ENCODE assay signal across 21 cellular contexts in the genomic region with DNA sequence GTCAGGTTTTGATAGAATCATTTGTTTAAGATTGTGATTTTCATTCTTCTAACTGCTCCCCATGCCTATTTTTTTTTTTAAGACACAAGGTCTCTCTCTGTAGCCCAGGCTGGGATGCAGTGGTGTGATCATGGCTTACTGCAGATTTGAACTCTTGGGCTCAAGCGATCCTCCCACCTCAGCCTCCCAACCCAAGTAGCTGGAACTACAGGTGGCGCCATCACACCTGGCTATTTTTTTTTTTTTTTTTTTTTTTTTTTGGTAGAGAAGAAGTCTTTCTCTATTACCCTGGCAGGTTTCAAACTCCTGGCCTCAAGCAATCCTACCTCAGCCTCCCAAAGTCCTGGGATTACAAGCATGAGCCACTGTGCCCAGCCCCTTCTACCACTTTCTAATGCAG.
"Had no signal": no experiment of that assay in that cellular context is flagged by ENCODE, and none has a peak within 500 bp of the region (broad histone marks: within the 10 kb centered on the region; RNA-seq: fewer than 3 reads in every experiment).

No MANE protein-coding gene starts in this region.

- H3K27me3 ChIP-seq: sigmoid colon, transverse colon had no signal

- ATAC-seq: naive thymus-derived CD8-positive, alpha-beta T cell; stimulated activated naive B cell treated with anti-CD40 and anti-IgM and Interleukin-4, amounts not matched to agents 10 μg/mL and 1 μg/mL and 100 μg/mL, for 72 hours had no signal

- H3K36me3 Mint-ChIP-seq: activated CD4-positive, alpha-beta memory T cell treated with anti-CD3 and anti-CD28 coated beads for 36 hours; activated naive CD8-positive, alpha-beta T cell treated with anti-CD3 and anti-CD28 coated beads, Interleukin-2, amount 10 ng/mL, durations not matched to agents 7 days and 5 days; immature natural killer cell; mesothelial cell of epicardium; stimulated activated naive B cell treated with anti-CD40 and anti-IgM and Interleukin-4, amounts not matched to agents 10 μg/mL and 1 μg/mL and 100 μg/mL, for 72 hours had no signal

- DNase-seq: activated CD4-positive, alpha-beta memory T cell treated with anti-CD3 and anti-CD28 coated beads for 36 hours; activated CD4-positive, alpha-beta T cell treated with anti-CD3 and anti-CD28 coated beads for 48 hours; activated naive CD4-positive, alpha-beta T cell treated with anti-CD3 and anti-CD28 coated beads for 36 hours; activated naive CD8-positive, alpha-beta T cell treated with anti-CD3 and anti-CD28 coated beads, Interleukin-2, amount 10 ng/mL, durations not matched to agents 7 days and 5 days; activated T-cell treated with anti-CD3 and anti-CD28 coated beads, Interleukin-2, amount 50 U/mL, for 48 hours; amniotic stem cell; erythroblast; foreskin fibroblast; immature natural killer cell; left ventricle myocardium inferior; mammary epithelial cell; naive thymus-derived CD8-positive, alpha-beta T cell; sigmoid colon; stimulated activated CD4-positive, alpha-beta T cell treated with anti-CD3 and anti-CD28 coated beads, Interleukin-15, amount 100 ng/mL, for 24 hours; stimulated activated naive B cell treated with anti-CD40 and anti-IgM and Interleukin-4, amounts not matched to agents 10 μg/mL and 1 μg/mL and 100 μg/mL, for 72 hours; transverse colon had no signal

- H3K9me3 Mint-ChIP-seq: activated CD4-positive, alpha-beta memory T cell treated with anti-CD3 and anti-CD28 coated beads for 36 hours; activated naive CD4-positive, alpha-beta T cell treated with anti-CD3 and anti-CD28 coated beads for 36 hours; mesothelial cell of epicardium had no signal

- H3K4me1 ChIP-seq: breast epithelium, sigmoid colon, transverse colon had no signal

- H3K36me3 ChIP-seq: breast epithelium, left ventricle myocardium inferior, sigmoid colon, transverse colon had no signal

- H3K4me3 Mint-ChIP-seq: activated CD4-positive, alpha-beta memory T cell treated with anti-CD3 and anti-CD28 coated beads for 36 hours; activated naive CD4-positive, alpha-beta T cell treated with anti-CD3 and anti-CD28 coated beads for 36 hours; activated naive CD8-positive, alpha-beta T cell treated with anti-CD3 and anti-CD28 coated beads, Interleukin-2, amount 10 ng/mL, durations not matched to agents 7 days and 5 days; immature natural killer cell; mesothelial cell of epicardium; naive thymus-derived CD8-positive, alpha-beta T cell; stimulated activated naive B cell treated with anti-CD40 and anti-IgM and Interleukin-4, amounts not matched to agents 10 μg/mL and 1 μg/mL and 100 μg/mL, for 72 hours had no signal

- H3K4me2 ChIP-seq: smooth muscle cell had no signal

- FAIRE-seq: urothelium cell line had no signal

- H3K4me1 Mint-ChIP-seq: activated naive CD8-positive, alpha-beta T cell treated with anti-CD3 and anti-CD28 coated beads, Interleukin-2, amount 10 ng/mL, durations not matched to agents 7 days and 5 days; immature natural killer cell; mesothelial cell of epicardium; naive thymus-derived CD8-positive, alpha-beta T cell had no signal

- H3K9me3 ChIP-seq: breast epithelium, left ventricle myocardium inferior, sigmoid colon, transverse colon had no signal

- H3K4me3 ChIP-seq: breast epithelium, coronary artery, left ventricle myocardium inferior, sigmoid colon, smooth muscle cell, transverse colon had no signal

- H3K27me3 Mint-ChIP-seq: activated CD4-positive, alpha-beta memory T cell treated with anti-CD3 and anti-CD28 coated beads for 36 hours; activated naive CD8-positive, alpha-beta T cell treated with anti-CD3 and anti-CD28 coated beads, Interleukin-2, amount 10 ng/mL, durations not matched to agents 7 days and 5 days had no signal

- H3K27ac ChIP-seq: breast epithelium, coronary artery, left ventricle myocardium inferior, sigmoid colon, transverse colon had no signal

- H3K27ac Mint-ChIP-seq: activated CD4-positive, alpha-beta memory T cell treated with anti-CD3 and anti-CD28 coated beads for 36 hours; activated naive CD4-positive, alpha-beta T cell treated with anti-CD3 and anti-CD28 coated beads for 36 hours; activated naive CD8-positive, alpha-beta T cell treated with anti-CD3 and anti-CD28 coated beads, Interleukin-2, amount 10 ng/mL, durations not matched to agents 7 days and 5 days; immature natural killer cell; mesothelial cell of epicardium; naive thymus-derived CD8-positive, alpha-beta T cell; stimulated activated naive B cell treated with anti-CD40 and anti-IgM and Interleukin-4, amounts not matched to agents 10 μg/mL and 1 μg/mL and 100 μg/mL, for 72 hours had no signal
